ENCODE assay signal across 8 cellular contexts in the genomic region with DNA sequence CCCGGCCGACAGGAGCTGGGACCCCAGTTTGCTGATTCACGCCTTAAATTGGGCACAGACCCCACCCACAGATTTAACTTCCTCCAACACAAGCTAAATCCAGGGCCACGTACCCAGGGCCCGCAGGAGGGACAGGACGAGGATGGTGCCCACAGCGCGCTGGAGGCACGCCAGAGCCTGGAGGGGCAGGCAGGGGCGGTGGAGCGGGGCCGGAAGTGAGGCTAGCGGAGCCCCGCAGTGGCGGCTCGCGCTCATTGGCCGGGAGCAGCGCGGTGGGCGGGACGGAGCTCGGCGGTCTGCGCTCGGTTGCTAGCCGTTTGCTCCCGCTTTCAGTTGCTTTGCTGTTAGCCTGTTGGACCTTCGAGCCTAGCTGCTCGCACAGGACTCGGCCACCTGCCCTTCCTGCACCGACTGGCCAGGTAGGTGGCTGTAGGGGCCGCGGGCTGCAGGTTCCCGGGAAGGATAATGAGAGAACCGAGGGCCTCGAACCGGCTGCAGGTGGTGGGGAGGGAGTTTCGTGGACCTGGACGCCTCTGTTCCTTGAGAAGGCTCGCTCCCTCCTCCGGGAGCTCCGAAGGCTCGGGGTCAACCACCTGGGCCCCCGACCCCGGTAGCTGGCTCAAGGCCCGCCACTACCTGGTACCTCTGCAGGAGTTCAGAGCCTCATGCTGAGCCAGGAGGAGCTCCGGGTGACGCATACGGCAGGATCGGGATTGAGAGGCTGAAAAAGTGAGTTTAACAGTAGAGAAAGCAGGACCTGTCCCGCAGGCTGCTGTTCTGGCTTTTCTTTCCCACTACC. TPM values are rescaled to one million over a fixed set of nuclear protein-coding genes. Genes with fewer than 3 reads are reported as not detected.
A peak's percentile ranks its signal among the peaks of the same experiment; 100 is the strongest.
DNase-seq lines count a peak whose midpoint lies in the region; ATAC-seq and TF ChIP-seq lines count a peak whose summit lies in the region.

TSS of gene CCDC134 (plus strand) at position 332 of the 799 bp plus-strand sequence. CDS start 8,212 bp downstream, outside the sequence.

- DNase-seq in CD4-positive, CD25-positive, alpha-beta regulatory T cell: peak; percentile 86 to 94 (median 92)
- DNase-seq in HL-60 (ENCODE audit: low read depth in 1 of 2, low spot score in 1 of 2): peak; percentile 88 to 94
- DNase-seq in NK-92 treated with Interleukin-12 subunit alpha and Interleukin-12 subunit beta, amount 100 ng/mL, for 24 hours (lab: John Stamatoyannopoulos, UW): peak; percentile 77
- peak; percentile 67 to 86 for DNase-seq in activated CD8-positive, alpha-beta memory T cell treated with anti-CD3 and anti-CD28 coated beads for 1 hour (ENCODE audit: extremely low read depth in 1 of 2, low read depth in 1 of 2)
- DNase-seq in lung microvascular endothelial cell (ENCODE audit: low read depth in 2 of 2): peak; percentile 79 to 88
- DNase-seq in stimulated activated CD4-positive, alpha-beta T cell treated with anti-CD3 and anti-CD28 coated beads, TNF-alpha, amount 100 ng/mL, for 4 hours (ENCODE audit: low read depth in 3 of 3): peak; percentile 77 to 79 (median 77)

- no peaks in the 10 kb centered on the region for H3K27me3 Mint-ChIP-seq in CD4-positive, CD25-positive, alpha-beta regulatory T cell

- H3K4me3 ChIP-seq in CD4-positive, CD25-positive, alpha-beta regulatory T cell (ENCODE audit: low read depth, low read length): peak within 1 kb of the TSS; percentile 94
- H3K4me3 ChIP-seq in HL-60 (replicated peaks; ENCODE audit: insufficient read depth, low read length) (peak within 1 kb of the TSS; percentile 83), ectodermal cell (ENCODE audit: insufficient read depth, low read depth, low read length) (peak within 1 kb of the TSS; percentile 90)

- peak within 1 kb of the TSS; percentile 98 to 100 (median 99) for H3K27ac Mint-ChIP-seq in CD4-positive, CD25-positive, alpha-beta regulatory T cell

- H3K4me1 Mint-ChIP-seq in CD4-positive, CD25-positive, alpha-beta regulatory T cell: peaks cover 20 to 48% (median 34%) of the 10 kb centered on the region in 4 donors

- no peaks in the 10 kb centered on the region for H3K9me3 ChIP-seq in CD4-positive, CD25-positive, alpha-beta regulatory T cell (ENCODE audit: control insufficient read depth in 2 of 2, low read length in 2 of 2)
- H3K9me3 ChIP-seq in ectodermal cell (ENCODE audit: control insufficient read depth, low read length): no peaks in the 10 kb centered on the region

- H3K4me3 Mint-ChIP-seq in CD4-positive, CD25-positive, alpha-beta regulatory T cell: peak within 1 kb of the TSS; percentile 96 to 99 (median 98)

- peak; percentile 97 to 98 for ATAC-seq in CD4-positive, CD25-positive, alpha-beta regulatory T cell (ENCODE audit: low read depth in 2 of 2)
- ATAC-seq in GM19397 (IDR thresholded peaks at IDR 0.05; ENCODE audit: unreplicated experiment): peak; percentile 93

- WGBS in ectodermal cell, 2 experiments: 1 to 3% methylated on average over 52 of the region's 52 CpGs

- peaks cover 5% of the 10 kb centered on the region for H3K36me3 ChIP-seq in CD4-positive, CD25-positive, alpha-beta regulatory T cell (ENCODE audit: control insufficient read depth, insufficient read depth, low read length)
- H3K36me3 ChIP-seq in ectodermal cell (ENCODE audit: control insufficient read depth, insufficient read depth, low read length): no peaks in the 10 kb centered on the region

- no peaks in the 10 kb centered on the region for H3K27me3 ChIP-seq in CD4-positive, CD25-positive, alpha-beta regulatory T cell (ENCODE audit: control insufficient read depth, insufficient read depth, low read length)
- no peaks in the 10 kb centered on the region for H3K27me3 ChIP-seq in HL-60 (ENCODE audit: insufficient read depth, poor library complexity, severe bottlenecking)
- H3K27me3 ChIP-seq in ectodermal cell (ENCODE audit: control insufficient read depth, insufficient read depth, low read length, poor library complexity, severe bottlenecking): peaks cover 6% of the 10 kb centered on the region

- H3K9me3 Mint-ChIP-seq in CD4-positive, CD25-positive, alpha-beta regulatory T cell: no peaks in the 10 kb centered on the region

- H3K4me1 ChIP-seq in CD4-positive, CD25-positive, alpha-beta regulatory T cell (ENCODE audit: control insufficient read depth, insufficient read depth, low read length, poor library complexity, severe bottlenecking): peaks cover 38% of the 10 kb centered on the region
- H3K4me1 ChIP-seq in ectodermal cell (ENCODE audit: control insufficient read depth, insufficient read depth, low read length): peaks cover 16% of the 10 kb centered on the region

- H3K36me3 Mint-ChIP-seq in CD4-positive, CD25-positive, alpha-beta regulatory T cell: peaks cover 3% of the 10 kb centered on the region

- peak within 1 kb of the TSS; percentile 92 for H3K27ac ChIP-seq in CD4-positive, CD25-positive, alpha-beta regulatory T cell (ENCODE audit: insufficient read depth, low read length, poor library complexity, severe bottlenecking)
- H3K27ac ChIP-seq in HL-60 (replicated peaks): peak within 1 kb of the TSS; percentile 94
- H3K27ac ChIP-seq in ectodermal cell (ENCODE audit: insufficient read depth, low read depth, low read length, poor library complexity, severe bottlenecking): no peak within 1 kb of the TSS

- TF ChIP-seq CTCF in HL-60 (IDR thresholded peaks at IDR 0.05; ENCODE audit: insufficient read depth, low read length): no peak

RNA-seq across cellular contexts. Expression of gene CCDC134, which starts in this region (rescaled TPM):
- 21.1 TPM for total RNA-seq in CD4-positive, CD25-positive, alpha-beta regulatory T cell
- polyA plus RNA-seq in CD4-positive, CD25-positive, alpha-beta regulatory T cell: 1 to 10 TPM; 3.6 to 7.7 (median 5.3) TPM
- 10.0 TPM for polyA plus RNA-seq in ectodermal cell (2013, experiment 1 of 4)
- 8.6 TPM for polyA plus RNA-seq in ectodermal cell (2013, experiment 2 of 4)
- polyA plus RNA-seq in ectodermal cell (2013, experiment 3 of 4): 7.2 TPM
- polyA plus RNA-seq in ectodermal cell (2013, experiment 4 of 4): 8.2 TPM
- total RNA-seq in lung microvascular endothelial cell: 2.4 and 4.8 TPM in 2 replicates
